In the genomic region with DNA sequence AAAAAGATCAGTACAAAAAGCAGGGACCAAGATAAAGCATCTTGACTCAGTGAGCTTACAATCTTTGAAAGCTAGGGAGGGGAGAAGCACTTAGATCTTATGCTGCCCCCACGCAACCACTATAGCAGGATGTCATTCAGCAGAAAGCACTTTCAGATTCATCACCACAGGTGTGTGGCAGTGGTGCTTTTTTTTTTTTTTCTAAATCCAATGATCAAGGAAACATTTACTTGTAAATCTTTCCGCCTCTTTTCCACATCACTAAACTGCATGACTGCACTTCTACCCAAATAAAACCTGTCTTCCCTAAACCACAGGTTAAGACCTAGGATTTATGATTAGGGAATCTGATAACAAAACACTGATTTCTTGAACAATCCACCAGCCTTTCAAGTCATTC, we compare ENCODE assay signal across 11 cellular contexts.
A peak's percentile ranks its signal among the peaks of the same experiment; 100 is the strongest.
DNase-seq lines count a peak whose midpoint lies in the region; ATAC-seq, FAIRE-seq and TF ChIP-seq lines count a peak whose summit lies in the region.
"Had no signal": no experiment of that assay in that cellular context is flagged by ENCODE, and none has a peak within 500 bp of the region (broad histone marks: within the 10 kb centered on the region; RNA-seq: fewer than 3 reads in every experiment).

No MANE protein-coding gene starts in this region.

- no peaks in the 10 kb centered on the region for H3K9me3 Mint-ChIP-seq in stimulated activated naive B cell treated with anti-CD40 and anti-IgM and Interleukin-4, amounts not matched to agents 10 μg/mL and 1 μg/mL and 100 μg/mL, for 72 hours

- H3K36me3 Mint-ChIP-seq in stimulated activated naive B cell treated with anti-CD40 and anti-IgM and Interleukin-4, amounts not matched to agents 10 μg/mL and 1 μg/mL and 100 μg/mL, for 72 hours, result peaks cover 0 to 2% of the 10 kb centered on the region in 2 donors

- no peaks in the 10 kb centered on the region for H3K4me1 ChIP-seq in prostate gland (replicated peaks)

- 92% methylated on average over 2 of the region's 2 CpGs for WGBS in prostate gland
- 92 to 96% methylated on average over 2 of the region's 2 CpGs for WGBS in lower leg skin, 2 donors

- no peaks in the 10 kb centered on the region for H3K36me3 ChIP-seq in prostate gland

- TF ChIP-seq CTCF in prostate gland (IDR thresholded peaks at IDR 0.05) (no peak), lower leg skin (IDR thresholded peaks at IDR 0.05) (no peak)

- intact Hi-C loops in prostate gland (cut with DNase I), result no loop called here
- intact Hi-C loops in lower leg skin (cut with DNase I; ENCODE audit: low total_unique reads), result no loop called here

- no peak overlapping the region for H3K27ac Mint-ChIP-seq in stimulated activated naive B cell treated with anti-CD40 and anti-IgM and Interleukin-4, amounts not matched to agents 10 μg/mL and 1 μg/mL and 100 μg/mL, for 72 hours

- H3K27me3 Mint-ChIP-seq in stimulated activated naive B cell treated with anti-CD40 and anti-IgM and Interleukin-4, amounts not matched to agents 10 μg/mL and 1 μg/mL and 100 μg/mL, for 72 hours, result no peaks in the 10 kb centered on the region

- H3K9me3 ChIP-seq in prostate gland, result no peaks in the 10 kb centered on the region
- H3K9me3 ChIP-seq: esophagus squamous epithelium had no signal

- no peak overlapping the region for H3K4me3 ChIP-seq in prostate gland
- H3K4me3 ChIP-seq in lower leg skin (ENCODE audit: low read depth, poor library complexity, severe bottlenecking), result no peak overlapping the region
- H3K4me3 ChIP-seq: esophagus squamous epithelium, lung, skin epidermis had no signal

- H3K4me1 Mint-ChIP-seq in stimulated activated naive B cell treated with anti-CD40 and anti-IgM and Interleukin-4, amounts not matched to agents 10 μg/mL and 1 μg/mL and 100 μg/mL, for 72 hours, result peaks cover 23 to 43% of the 10 kb centered on the region in 2 donors

- no peak overlapping the region for H3K4me3 Mint-ChIP-seq in stimulated activated naive B cell treated with anti-CD40 and anti-IgM and Interleukin-4, amounts not matched to agents 10 μg/mL and 1 μg/mL and 100 μg/mL, for 72 hours

- TF ChIP-seq POLR2A in prostate gland (IDR thresholded peaks at IDR 0.05) (no peak), lower leg skin (IDR thresholded peaks at IDR 0.05) (no peak)

- ATAC-seq in GM21423 (IDR thresholded peaks at IDR 0.05; ENCODE audit: unreplicated experiment) (peak; percentile 46), HG02763 (IDR thresholded peaks at IDR 0.05; ENCODE audit: unreplicated experiment) (no peak)
- ATAC-seq in stimulated activated naive B cell treated with anti-CD40 and anti-IgM and Interleukin-4, amounts not matched to agents 10 μg/mL and 1 μg/mL and 100 μg/mL, for 72 hours (replicated peaks), result peak; percentile 56 to 68

- H3K27ac ChIP-seq in prostate gland, result no peak overlapping the region
- H3K27ac ChIP-seq: esophagus squamous epithelium, skin epidermis had no signal

- peak; percentile 68 for FAIRE-seq in RCC 7860 (lab: Jason Lieb, UNC)

- no peaks in the 10 kb centered on the region for H3K27me3 ChIP-seq in prostate gland (replicated peaks; ENCODE audit: insufficient read depth)
- H3K27me3 ChIP-seq: esophagus squamous epithelium had no signal

- no peak for DNase-seq in RCC 7860 (ENCODE audit: low spot score)
- peak; percentile 32 for DNase-seq in activated naive CD8-positive, alpha-beta T cell treated with anti-CD3 and anti-CD28 coated beads, Interleukin-2, amount 50 U/mL, for 16 hours (ENCODE audit: low read depth, low spot score)
- no peak for DNase-seq in stimulated activated naive B cell treated with anti-CD40 and anti-IgM and Interleukin-4, amounts not matched to agents 10 μg/mL and 1 μg/mL and 100 μg/mL, for 72 hours
- DNase-seq in prostate gland (ENCODE audit: low spot score), result no peak
- DNase-seq in lower leg skin (ENCODE audit: low spot score in 2 of 2), result no peak
- DNase-seq: esophagus squamous epithelium, NCI-H1092 treated with DMSO at 0.1 percent for 48 hours had no signal
